1 cellular context compared by ENCODE assay signal in genomic region chr10:75105576-75106197, GRCh38.
TF ChIP-seq lines count a peak whose summit lies in the region.

No MANE protein-coding gene starts in this region.

TF ChIP-seq in K562, 482 proteins besides CTCF, POLR2A, EP300 and RAD21 (continued from another document):
- TF ChIP-seq RBM25 (IDR thresholded peaks at IDR 0.05; ENCODE audit: low read depth, low read length, severe bottlenecking) (peak; percentile 45), GABPA (tag; conservative IDR thresholded peaks at IDR 0.05; ENCODE audit: low read depth) (no peak), KDM2B (CRISPR knock-in tag; IDR thresholded peaks at IDR 0.05) (no peak), CHD4 (IDR thresholded peaks at IDR 0.05; ENCODE audit: insufficient read depth, insufficient replicate concordance, low read depth, low read length, poor library complexity, severe bottlenecking) (no peak), ZNF384 (IDR thresholded peaks at IDR 0.05; ENCODE audit: low read depth, low read length) (no peak), FOXJ2 (tag; IDR thresholded peaks at IDR 0.05) (no peak), LARP7 (IDR thresholded peaks at IDR 0.05) (no peak), HDAC8 (tag; IDR thresholded peaks at IDR 0.05) (no peak), ZHX1 (conservative IDR thresholded peaks at IDR 0.05; ENCODE audit: low read length) (no peak), U2AF1 (optimal IDR thresholded peaks at IDR 0.05; ENCODE audit: low read depth, low read length) (no peak), SIN3A (IDR thresholded peaks at IDR 0.05; ENCODE audit: borderline replicate concordance in 2 of 2, control insufficient read depth in 1 of 2, low read depth in 2 of 2, low read length in 2 of 2) (no peak), HSF4 (CRISPR knock-in tag; IDR thresholded peaks at IDR 0.05; ENCODE audit: borderline replicate concordance) (no peak), NFATC3 (IDR thresholded peaks at IDR 0.05) (no peak), PYGO2 (tag; IDR thresholded peaks at IDR 0.05) (no peak), SMARCA5 (IDR thresholded peaks at IDR 0.05) (peak; percentile 49; the same call in 1 of the 2 replicates), KDM1A (IDR thresholded peaks at IDR 0.05) (no peak), ZBTB33 (CRISPR knock-in tag; IDR thresholded peaks at IDR 0.05) (no peak), ZNF121 (CRISPR knock-in tag; conservative IDR thresholded peaks at IDR 0.05) (no peak), ZNF778 (CRISPR knock-in tag; IDR thresholded peaks at IDR 0.05) (no peak), BCOR (IDR thresholded peaks at IDR 0.05) (peak; percentile 45), LCOR (CRISPR knock-in tag; IDR thresholded peaks at IDR 0.05) (no peak), ZNF699 (CRISPR knock-in tag; IDR thresholded peaks at IDR 0.05; ENCODE audit: insufficient replicate concordance) (no peak), MITF (IDR thresholded peaks at IDR 0.05) (no peak), ZNF518B (CRISPR knock-in tag; IDR thresholded peaks at IDR 0.05) (no peak)
- TF ChIP-seq, protein P1, sequence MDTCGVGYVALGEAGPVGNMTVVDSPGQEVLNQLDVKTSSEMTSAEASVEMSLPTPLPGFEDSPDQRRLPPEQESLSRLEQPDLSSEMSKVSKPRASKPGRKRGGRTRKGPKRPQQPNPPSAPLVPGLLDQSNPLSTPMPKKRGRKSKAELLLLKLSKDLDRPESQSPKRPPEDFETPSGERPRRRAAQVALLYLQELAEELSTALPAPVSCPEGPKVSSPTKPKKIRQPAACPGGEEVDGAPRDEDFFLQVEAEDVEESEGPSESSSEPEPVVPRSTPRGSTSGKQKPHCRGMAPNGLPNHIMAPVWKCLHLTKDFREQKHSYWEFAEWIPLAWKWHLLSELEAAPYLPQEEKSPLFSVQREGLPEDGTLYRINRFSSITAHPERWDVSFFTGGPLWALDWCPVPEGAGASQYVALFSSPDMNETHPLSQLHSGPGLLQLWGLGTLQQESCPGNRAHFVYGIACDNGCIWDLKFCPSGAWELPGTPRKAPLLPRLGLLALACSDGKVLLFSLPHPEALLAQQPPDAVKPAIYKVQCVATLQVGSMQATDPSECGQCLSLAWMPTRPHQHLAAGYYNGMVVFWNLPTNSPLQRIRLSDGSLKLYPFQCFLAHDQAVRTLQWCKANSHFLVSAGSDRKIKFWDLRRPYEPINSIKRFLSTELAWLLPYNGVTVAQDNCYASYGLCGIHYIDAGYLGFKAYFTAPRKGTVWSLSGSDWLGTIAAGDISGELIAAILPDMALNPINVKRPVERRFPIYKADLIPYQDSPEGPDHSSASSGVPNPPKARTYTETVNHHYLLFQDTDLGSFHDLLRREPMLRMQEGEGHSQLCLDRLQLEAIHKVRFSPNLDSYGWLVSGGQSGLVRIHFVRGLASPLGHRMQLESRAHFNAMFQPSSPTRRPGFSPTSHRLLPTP (IDR thresholded peaks at IDR 0.05; ENCODE audit: borderline replicate concordance, extremely low read depth, insufficient read length): no peak
TF ChIP-seq in K562: peak in this region for 3.
